ENCODE assay signal across 9 cellular contexts in the genomic region with DNA sequence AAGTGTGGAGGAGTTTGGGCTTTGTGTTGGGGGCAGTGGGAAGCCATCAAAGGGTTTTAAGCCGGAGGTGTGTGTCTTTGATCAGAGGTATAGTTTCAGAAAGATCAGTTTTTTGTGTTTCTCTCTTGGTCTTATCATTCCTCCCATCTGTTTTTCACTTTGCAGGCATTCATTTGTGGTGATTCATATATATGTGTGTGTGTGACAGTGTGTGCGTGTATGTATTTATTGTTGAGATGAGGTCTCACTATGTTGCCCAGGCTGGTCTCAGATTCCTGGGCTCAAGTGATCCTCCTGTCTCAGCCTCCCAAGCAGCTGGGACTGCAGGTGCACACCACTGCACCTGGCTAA. TPM values are rescaled to one million over a fixed set of nuclear protein-coding genes. Genes with fewer than 3 reads are reported as not detected.
DNase-seq lines count a peak whose midpoint lies in the region; ATAC-seq and TF ChIP-seq lines count a peak whose summit lies in the region.
"Had no signal": no experiment of that assay in that cellular context is flagged by ENCODE, and none has a peak within 500 bp of the region (broad histone marks: within the 10 kb centered on the region; RNA-seq: fewer than 3 reads in every experiment).

No MANE protein-coding gene starts in this region.

- POLR2A ChIA-PET in CD4-positive, alpha-beta memory T cell (lab: Charles Lee; ENCODE audit: partially characterized antibody): interaction anchor here (1.2 kb wide), 1 partner anchor 11 kb away, joined by 3 read pairs; the partner anchor contains the start of gene SERINC3

- no peak overlapping the region for H3K4me3 ChIP-seq in CD4-positive, alpha-beta memory T cell (ENCODE audit: low read length in 2 of 2)
- H3K4me3 ChIP-seq in muscle layer of duodenum (ENCODE audit: low read depth in 1 of 2, low read length in 2 of 2) (peak overlapping the region; percentile 71 to 84), left lung (peak overlapping the region in 1 of 2 donors; percentile 65)

- intact Hi-C loops in CD4-positive, alpha-beta memory T cell (cut with micrococcal nuclease): loop anchor here (1.0 kb wide), 1 partner anchor 11 kb away; the partner anchor contains the start of gene SERINC3
- intact Hi-C loops in left lung (cut with DNase I): loop anchor here in 1 of 2 donors (5.0 kb wide), 1 partner anchor 69 kb away; no protein-coding TSS in a partner anchor

- no peaks in the 10 kb centered on the region for H3K27me3 ChIP-seq in CD4-positive, alpha-beta memory T cell (ENCODE audit: insufficient read depth, low read length)
- H3K27me3 ChIP-seq in muscle layer of duodenum (ENCODE audit: low read depth, low read length) (no peaks in the 10 kb centered on the region), left lung (peaks cover 0 to 5% of the 10 kb centered on the region in 2 donors)

- CTCF ChIA-PET in CD4-positive, alpha-beta memory T cell (lab: Charles Lee; ENCODE audit: partially characterized antibody): no interaction called here

- H3K9me3 ChIP-seq in CD4-positive, alpha-beta memory T cell (ENCODE audit: control insufficient read depth in 1 of 2, low read length in 2 of 2): no peaks in the 10 kb centered on the region
- no peaks in the 10 kb centered on the region for H3K9me3 ChIP-seq in muscle layer of duodenum (ENCODE audit: control insufficient read depth in 1 of 2, low read length in 2 of 2)
- no peaks in the 10 kb centered on the region for H3K9me3 ChIP-seq in left lung

- peaks cover 32% of the 10 kb centered on the region for H3K4me1 ChIP-seq in CD4-positive, alpha-beta memory T cell (ENCODE audit: insufficient read depth, low read length)
- H3K4me1 ChIP-seq in muscle layer of duodenum (ENCODE audit: control insufficient read depth in 1 of 2, insufficient read depth in 2 of 2, low read length in 2 of 2): peaks cover 0 to 27% of the 10 kb centered on the region in 2 donors
- peaks cover 0 to 33% of the 10 kb centered on the region in 2 donors for H3K4me1 ChIP-seq in left lung

- no peaks in the 10 kb centered on the region for H3K36me3 ChIP-seq in CD4-positive, alpha-beta memory T cell (ENCODE audit: insufficient read depth, low read length)
- no peaks in the 10 kb centered on the region for H3K36me3 ChIP-seq in muscle layer of duodenum (ENCODE audit: control insufficient read depth in 1 of 2, insufficient read depth in 2 of 2, low read length in 2 of 2)
- H3K36me3 ChIP-seq in left lung: no peaks in the 10 kb centered on the region

- no peak overlapping the region for H3K27ac Mint-ChIP-seq in CD4-positive, alpha-beta memory T cell
- H3K27ac Mint-ChIP-seq in progenitor cell of endocrine pancreas: no peak overlapping the region
- H3K27ac Mint-ChIP-seq: activated naive CD8-positive, alpha-beta T cell had no signal

- peaks cover 0 to 3% (median 0%) of the 10 kb centered on the region in 8 donors for H3K9me3 Mint-ChIP-seq in CD4-positive, alpha-beta memory T cell
- H3K9me3 Mint-ChIP-seq in progenitor cell of endocrine pancreas (ENCODE audit: low read depth): no peaks in the 10 kb centered on the region

- TF ChIP-seq CTCF in progenitor cell of endocrine pancreas (IDR thresholded peaks at IDR 0.05; ENCODE audit: unreplicated experiment) (no peak), left lung (IDR thresholded peaks at IDR 0.05) (no peak)

- no peaks in the 10 kb centered on the region for H3K27me3 Mint-ChIP-seq in CD4-positive, alpha-beta memory T cell
- H3K27me3 Mint-ChIP-seq in progenitor cell of endocrine pancreas: no peaks in the 10 kb centered on the region
- H3K27me3 Mint-ChIP-seq: activated naive CD8-positive, alpha-beta T cell had no signal

- no peak overlapping the region for H3K4me3 Mint-ChIP-seq in CD4-positive, alpha-beta memory T cell
- no peak overlapping the region for H3K4me3 Mint-ChIP-seq in progenitor cell of endocrine pancreas (ENCODE audit: low read depth)
- H3K4me3 Mint-ChIP-seq: activated naive CD8-positive, alpha-beta T cell had no signal

- peak in 3 of 5 donors; percentile 18 to 34 (median 25) for DNase-seq in CD4-positive, alpha-beta memory T cell
- DNase-seq in M059J (ENCODE audit: low read depth) (peak; percentile 69), progenitor cell of endocrine pancreas (ENCODE audit: low spot score, unreplicated experiment) (no peak), left lung (no peak), middle frontal gyrus (ENCODE audit: extremely low spot score, low spot score) (no peak), foreskin melanocyte (no peak)

- no peaks in the 10 kb centered on the region for H3K36me3 Mint-ChIP-seq in CD4-positive, alpha-beta memory T cell
- H3K36me3 Mint-ChIP-seq in progenitor cell of endocrine pancreas (ENCODE audit: insufficient read depth): no peaks in the 10 kb centered on the region
- H3K36me3 Mint-ChIP-seq: activated naive CD8-positive, alpha-beta T cell had no signal

- no peak overlapping the region for H3K27ac ChIP-seq in CD4-positive, alpha-beta memory T cell (ENCODE audit: low read depth, low read length)
- H3K27ac ChIP-seq in cingulate gyrus (ENCODE audit: low read depth, low read length) (peak overlapping the region; percentile 44), muscle layer of duodenum (ENCODE audit: low read length) (no peak overlapping the region), left lung (peak overlapping the region in 1 of 2 donors; percentile 66)

- no peak for ATAC-seq in left lung

- peaks cover 0 to 5% (median 4%) of the 10 kb centered on the region in 4 donors for H3K4me1 Mint-ChIP-seq in CD4-positive, alpha-beta memory T cell
- peaks cover 3% of the 10 kb centered on the region for H3K4me1 Mint-ChIP-seq in progenitor cell of endocrine pancreas (ENCODE audit: low read depth)

RNA-seq across cellular contexts. Expression of gene SERINC3, which starts 11.1 kb away (rescaled TPM):
- total RNA-seq in CD4-positive, alpha-beta memory T cell: 10 to 100 TPM; 84.8 to 90.1 TPM
- polyA plus RNA-seq in CD4-positive, alpha-beta memory T cell: 100 to 1,000 TPM; 184 to 212 TPM
- total RNA-seq in M059J (2014; rRNA removed; shearing (Covaris generic)): 116 and 136 TPM in 2 replicates
- total RNA-seq in progenitor cell of endocrine pancreas (36.8 and 41.5 TPM in 2 replicates), left lung (100 to 1,000 TPM; 110 to 123 TPM)

RNA-seq across cellular contexts. Expression of gene PKIG, which starts 49.4 kb away (rescaled TPM):
- 1 to 10 TPM in 1 of 2 experiments, under 1 TPM in 1; 0.36 to 1.1 TPM for total RNA-seq in CD4-positive, alpha-beta memory T cell
- polyA plus RNA-seq in CD4-positive, alpha-beta memory T cell: 1 to 10 TPM in 1 of 2 donors, under 1 TPM in 1; 0.71 to 1.1 TPM
- total RNA-seq in M059J (2014; rRNA removed; shearing (Covaris generic)): 57.9 and 83.1 TPM in 2 replicates
- total RNA-seq in progenitor cell of endocrine pancreas (34.4 and 36.5 TPM in 2 replicates), left lung (10 to 100 TPM; 40.1 to 42.1 TPM)

RNA-seq across cellular contexts. Expression of gene TTPAL, which starts 57.3 kb away (rescaled TPM):
- 10 to 100 TPM; 17.5 to 18.9 TPM for total RNA-seq in CD4-positive, alpha-beta memory T cell
- polyA plus RNA-seq in CD4-positive, alpha-beta memory T cell: 10 to 100 TPM in 1 of 2 donors, 1 to 10 TPM in 1; 5.7 to 12.3 TPM
- 13.7 and 23.4 TPM in 2 replicates for total RNA-seq in M059J (2014; rRNA removed; shearing (Covaris generic))
- 23.8 and 25.2 TPM in 2 replicates for total RNA-seq in progenitor cell of endocrine pancreas
- 10 to 100 TPM; 13.7 to 15.1 TPM for total RNA-seq in left lung

Comparison
In these comparisons a context has a peak if more than half of its experiments do, and no peak if none do; other contexts are left out.
1. DNase-seq: peak in CD4-positive, alpha-beta memory T cell (3 of 5) and M059J (single experiment); none in progenitor cell of endocrine pancreas (single experiment), left lung (0 of 2), middle frontal gyrus (single experiment) and foreskin melanocyte (single experiment).
2. H3K4me3 ChIP-seq: peak in muscle layer of duodenum (2 of 2); none in CD4-positive, alpha-beta memory T cell (0 of 2).
3. RNA of gene PKIG, which starts 49.4 kb away (total RNA-seq): 57.9 to 83.1 TPM in M059J, 40.1 to 42.1 TPM in left lung and 34.4 to 36.5 TPM in progenitor cell of endocrine pancreas; 0.36 to 1.1 TPM in CD4-positive, alpha-beta memory T cell; every median in the first group is over 10 times any median in the second.